In genomic region chr22:22986640-22987039, GRCh38 we compare ENCODE assay signal across 29 cellular contexts.
"Had no signal": no experiment of that assay in that cellular context is flagged by ENCODE, and none has a peak within 500 bp of the region (broad histone marks: within the 10 kb centered on the region; RNA-seq: fewer than 3 reads in every experiment).

No MANE protein-coding gene starts in this region.

- ATAC-seq: effector memory CD8-positive, alpha-beta T cell; esophagus mucosa; foreskin keratinocyte; gastrocnemius medialis; gastroesophageal sphincter; heart left ventricle; heart right ventricle had no signal

- H3K4me3 Mint-ChIP-seq: dendritic cell treated with granulocyte-macrophage colony-stimulating factor and Interleukin-4, amounts not matched to agents 40 ng/mL and 50 ng/mL, for 4 days; effector memory CD8-positive, alpha-beta T cell; endodermal cell had no signal

- H3K4me1 ChIP-seq: colonic mucosa, esophagus squamous epithelium, foreskin keratinocyte, gastrocnemius medialis, gastroesophageal sphincter, heart left ventricle, heart right ventricle had no signal

- H3K4me3 ChIP-seq: colonic mucosa, coronary artery, dorsolateral prefrontal cortex, esophagus muscularis mucosa, esophagus squamous epithelium, gastrocnemius medialis, gastroesophageal sphincter, heart left ventricle, heart right ventricle had no signal

- DNase-seq: colonic mucosa; cortex of kidney; dermis blood vessel endothelial cell; dorsolateral prefrontal cortex; effector CD4-positive, alpha-beta T cell; effector CD8-positive, alpha-beta T cell; effector memory CD4-positive, alpha-beta T cell; effector memory CD8-positive, alpha-beta T cell; endodermal cell; erythroblast; esophagus squamous epithelium; foreskin fibroblast; foreskin keratinocyte; foreskin melanocyte; gastrocnemius medialis; glutamatergic neuron; head of caudate nucleus; heart left ventricle; heart right ventricle had no signal

- H3K27ac Mint-ChIP-seq: dendritic cell treated with granulocyte-macrophage colony-stimulating factor and Interleukin-4, amounts not matched to agents 40 ng/mL and 50 ng/mL, for 4 days; effector memory CD8-positive, alpha-beta T cell; endodermal cell had no signal

- H3K9me3 Mint-ChIP-seq: dendritic cell treated with granulocyte-macrophage colony-stimulating factor and Interleukin-4, amounts not matched to agents 40 ng/mL and 50 ng/mL, for 4 days; effector memory CD8-positive, alpha-beta T cell had no signal

- H3K27ac ChIP-seq: colonic mucosa, coronary artery, dorsolateral prefrontal cortex, epithelial cell of prostate, esophagus muscularis mucosa, esophagus squamous epithelium, foreskin keratinocyte, gastrocnemius medialis, gastroesophageal sphincter, heart left ventricle, heart right ventricle had no signal

- H3K27me3 ChIP-seq: colonic mucosa, foreskin keratinocyte, gastrocnemius medialis had no signal

- H3K9me3 ChIP-seq: colonic mucosa, esophagus muscularis mucosa, esophagus squamous epithelium, gastrocnemius medialis, gastroesophageal sphincter, heart left ventricle had no signal

- FAIRE-seq: colon, endometrium, endothelial cell of umbilical vein, frontal cortex had no signal

- H3K4me1 Mint-ChIP-seq: endodermal cell had no signal

- H3K36me3 ChIP-seq: colonic mucosa, esophagus muscularis mucosa, esophagus squamous epithelium, gastrocnemius medialis, gastroesophageal sphincter, heart left ventricle, heart right ventricle had no signal
